16 cellular contexts compared by ENCODE assay signal in the genomic region with DNA sequence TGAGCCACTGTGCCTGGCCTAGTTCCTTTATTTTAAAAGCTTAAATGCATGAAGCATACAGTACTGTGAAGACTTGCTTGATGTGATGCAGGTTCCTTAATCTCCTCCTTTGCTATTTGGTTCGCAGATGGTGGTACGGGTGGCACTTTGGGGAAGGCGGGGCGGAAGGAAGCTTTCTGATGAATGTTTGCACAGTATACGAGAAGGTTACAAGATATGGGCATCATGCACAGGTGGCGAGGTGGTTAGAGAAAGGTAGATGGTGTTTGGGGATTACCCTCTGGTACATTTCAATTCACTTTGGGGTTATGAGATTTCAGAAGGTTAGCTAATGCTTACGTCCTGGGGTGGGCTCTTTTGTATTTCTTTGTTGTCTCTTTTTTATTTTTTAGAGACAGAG. TPM values are rescaled to one million over a fixed set of nuclear protein-coding genes. Genes with fewer than 3 reads are reported as not detected.
DNase-seq lines count a peak whose midpoint lies in the region; ATAC-seq lines count a peak whose summit lies in the region.
"Had no signal": no experiment of that assay in that cellular context is flagged by ENCODE, and none has a peak within 500 bp of the region (broad histone marks: within the 10 kb centered on the region; RNA-seq: fewer than 3 reads in every experiment).

No MANE protein-coding gene starts in this region.

- H3K27ac Mint-ChIP-seq in activated T-cell treated with anti-CD3 and anti-CD28 coated beads, Interleukin-2, amount 50 U/mL, for 72 hours, result peak overlapping the region; percentile 91
- H3K27ac Mint-ChIP-seq in T-helper 1 cell treated with Interleukin-12 subunit alpha and Interleukin-12 subunit beta and Interleukin-4 antibody, amounts not matched to agents 30 μg/mL and 1 μg/mL, for 36 hours, result peak overlapping the region; percentile 58
- peak overlapping the region; percentile 93 for H3K27ac Mint-ChIP-seq in activated naive CD8-positive, alpha-beta T cell treated with anti-CD3 and anti-CD28 coated beads for 36 hours
- peak overlapping the region; percentile 90 for H3K27ac Mint-ChIP-seq in stimulated activated naive B cell treated with anti-CD40 and anti-IgM and Interleukin-4, amounts not matched to agents 10 μg/mL and 1 μg/mL and 100 μg/mL, for 72 hours

- no peaks in the 10 kb centered on the region for H3K27me3 Mint-ChIP-seq in activated T-cell treated with anti-CD3 and anti-CD28 coated beads, Interleukin-2, amount 50 U/mL, for 72 hours (ENCODE audit: low read depth)
- no peaks in the 10 kb centered on the region for H3K27me3 Mint-ChIP-seq in T-helper 1 cell treated with Interleukin-12 subunit alpha and Interleukin-12 subunit beta and Interleukin-4 antibody, amounts not matched to agents 30 μg/mL and 1 μg/mL, for 36 hours (ENCODE audit: low read depth)
- no peaks in the 10 kb centered on the region for H3K27me3 Mint-ChIP-seq in activated naive CD8-positive, alpha-beta T cell treated with anti-CD3 and anti-CD28 coated beads for 36 hours
- H3K27me3 Mint-ChIP-seq in stimulated activated naive B cell treated with anti-CD40 and anti-IgM and Interleukin-4, amounts not matched to agents 10 μg/mL and 1 μg/mL and 100 μg/mL, for 72 hours, result no peaks in the 10 kb centered on the region

- no peaks in the 10 kb centered on the region for H3K9me3 Mint-ChIP-seq in activated T-cell treated with anti-CD3 and anti-CD28 coated beads, Interleukin-2, amount 50 U/mL, for 72 hours
- H3K9me3 Mint-ChIP-seq in T-helper 1 cell treated with Interleukin-12 subunit alpha and Interleukin-12 subunit beta and Interleukin-4 antibody, amounts not matched to agents 30 μg/mL and 1 μg/mL, for 36 hours, result no peaks in the 10 kb centered on the region
- H3K9me3 Mint-ChIP-seq in activated naive CD8-positive, alpha-beta T cell treated with anti-CD3 and anti-CD28 coated beads for 36 hours, result no peaks in the 10 kb centered on the region
- H3K9me3 Mint-ChIP-seq in stimulated activated naive B cell treated with anti-CD40 and anti-IgM and Interleukin-4, amounts not matched to agents 10 μg/mL and 1 μg/mL and 100 μg/mL, for 72 hours, result peaks cover 0 to 3% of the 10 kb centered on the region in 2 donors
- H3K9me3 Mint-ChIP-seq: H9 had no signal

- H3K36me3 Mint-ChIP-seq in activated T-cell treated with anti-CD3 and anti-CD28 coated beads, Interleukin-2, amount 50 U/mL, for 72 hours (ENCODE audit: insufficient read depth in 2 of 2), result peaks cover 33 to 56% of the 10 kb centered on the region in 2 donors
- H3K36me3 Mint-ChIP-seq in T-helper 1 cell treated with Interleukin-12 subunit alpha and Interleukin-12 subunit beta and Interleukin-4 antibody, amounts not matched to agents 30 μg/mL and 1 μg/mL, for 36 hours (ENCODE audit: low read depth), result peaks cover 67% of the 10 kb centered on the region
- H3K36me3 Mint-ChIP-seq in activated naive CD8-positive, alpha-beta T cell treated with anti-CD3 and anti-CD28 coated beads for 36 hours, result peaks cover 92% of the 10 kb centered on the region
- peaks cover 48 to 60% of the 10 kb centered on the region in 2 donors for H3K36me3 Mint-ChIP-seq in stimulated activated naive B cell treated with anti-CD40 and anti-IgM and Interleukin-4, amounts not matched to agents 10 μg/mL and 1 μg/mL and 100 μg/mL, for 72 hours

- H3K4me1 Mint-ChIP-seq in activated T-cell treated with anti-CD3 and anti-CD28 coated beads, Interleukin-2, amount 50 U/mL, for 72 hours (ENCODE audit: low read depth), result peaks cover 99% of the 10 kb centered on the region
- peaks cover 77% of the 10 kb centered on the region for H3K4me1 Mint-ChIP-seq in T-helper 1 cell treated with Interleukin-12 subunit alpha and Interleukin-12 subunit beta and Interleukin-4 antibody, amounts not matched to agents 30 μg/mL and 1 μg/mL, for 36 hours (ENCODE audit: low read depth)
- H3K4me1 Mint-ChIP-seq in activated naive CD8-positive, alpha-beta T cell treated with anti-CD3 and anti-CD28 coated beads for 36 hours, result peaks cover 92% of the 10 kb centered on the region
- H3K4me1 Mint-ChIP-seq in stimulated activated naive B cell treated with anti-CD40 and anti-IgM and Interleukin-4, amounts not matched to agents 10 μg/mL and 1 μg/mL and 100 μg/mL, for 72 hours, result peaks cover 63 to 95% of the 10 kb centered on the region in 2 donors

- no peak for DNase-seq in activated T-cell treated with anti-CD3 and anti-CD28 coated beads, Interleukin-2, amount 50 U/mL, for 72 hours
- DNase-seq in activated T-cell treated with anti-CD3 and anti-CD28 coated beads, Interleukin-2, amount 50 U/mL, for 1 hour, result no peak
- DNase-seq in activated naive CD8-positive, alpha-beta T cell treated with anti-CD3 and anti-CD28 coated beads for 36 hours, result no peak
- no peak for DNase-seq in stimulated activated naive B cell treated with anti-CD40 and anti-IgM and Interleukin-4, amounts not matched to agents 10 μg/mL and 1 μg/mL and 100 μg/mL, for 72 hours
- DNase-seq in NCI-H2029 (lab: John Stamatoyannopoulos, UW), result no peak
- DNase-seq: foreskin keratinocyte, H9, mammary epithelial cell, NCI-H1092 treated with DMSO at 0.1 percent for 48 hours, SJCRH30, WERI-Rb-1 had no signal

- ATAC-seq in activated T-cell treated with anti-CD3 and anti-CD28 coated beads, Interleukin-2, amount 50 U/mL, for 72 hours (replicated peaks in 1 of 2), result peak; percentile 56 to 63
- ATAC-seq in stimulated activated naive B cell treated with anti-CD40 and anti-IgM and Interleukin-4, amounts not matched to agents 10 μg/mL and 1 μg/mL and 100 μg/mL, for 72 hours (replicated peaks), result peak; percentile 53 to 64
- ATAC-seq in GM18858 (IDR thresholded peaks at IDR 0.05; ENCODE audit: unreplicated experiment) (no peak), GM21576 (IDR thresholded peaks at IDR 0.05; ENCODE audit: unreplicated experiment) (no peak)
- ATAC-seq: foreskin keratinocyte, HepG2 had no signal

- H3K4me3 Mint-ChIP-seq in activated T-cell treated with anti-CD3 and anti-CD28 coated beads, Interleukin-2, amount 50 U/mL, for 72 hours, result peak overlapping the region; percentile 76 to 83
- peak overlapping the region; percentile 42 for H3K4me3 Mint-ChIP-seq in T-helper 1 cell treated with Interleukin-12 subunit alpha and Interleukin-12 subunit beta and Interleukin-4 antibody, amounts not matched to agents 30 μg/mL and 1 μg/mL, for 36 hours
- peak overlapping the region; percentile 82 for H3K4me3 Mint-ChIP-seq in activated naive CD8-positive, alpha-beta T cell treated with anti-CD3 and anti-CD28 coated beads for 36 hours
- H3K4me3 Mint-ChIP-seq in stimulated activated naive B cell treated with anti-CD40 and anti-IgM and Interleukin-4, amounts not matched to agents 10 μg/mL and 1 μg/mL and 100 μg/mL, for 72 hours, result peak overlapping the region; percentile 30 to 61
- H3K4me3 Mint-ChIP-seq: H9 had no signal

RNA-seq across cellular contexts. Expression of a gene that starts 17.2 kb away (rescaled TPM):
- 100 to 1,000 TPM; 150 to 182 TPM for total RNA-seq in activated T-cell treated with anti-CD3 and anti-CD28 coated beads, Interleukin-2, amount 50 U/mL, for 72 hours
- 100 to 1,000 TPM; 112 to 114 TPM for total RNA-seq in activated naive CD8-positive, alpha-beta T cell treated with anti-CD3 and anti-CD28 coated beads for 36 hours
- total RNA-seq: cardiac muscle cell, foreskin keratinocyte, HepG2, mammary epithelial cell, SJCRH30 had no signal

Comparison
In these comparisons a context has a peak if more than half of its experiments do, and no peak if none do; other contexts are left out.
1. ATAC-seq: peak in activated T-cell treated with anti-CD3 and anti-CD28 coated beads, Interleukin-2, amount 50 U/mL, for 72 hours (2 of 2) and stimulated activated naive B cell treated with anti-CD40 and anti-IgM and Interleukin-4, amounts not matched to agents 10 μg/mL and 1 μg/mL and 100 μg/mL, for 72 hours (2 of 2); none in GM18858 (single experiment) and GM21576 (single experiment).
2. Peak in every context shown above with its lines, with median percentiles within 50 percentile points of each other: H3K27ac Mint-ChIP-seq and H3K4me3 Mint-ChIP-seq.